26 cellular contexts compared by ENCODE assay signal in the genomic region with DNA sequence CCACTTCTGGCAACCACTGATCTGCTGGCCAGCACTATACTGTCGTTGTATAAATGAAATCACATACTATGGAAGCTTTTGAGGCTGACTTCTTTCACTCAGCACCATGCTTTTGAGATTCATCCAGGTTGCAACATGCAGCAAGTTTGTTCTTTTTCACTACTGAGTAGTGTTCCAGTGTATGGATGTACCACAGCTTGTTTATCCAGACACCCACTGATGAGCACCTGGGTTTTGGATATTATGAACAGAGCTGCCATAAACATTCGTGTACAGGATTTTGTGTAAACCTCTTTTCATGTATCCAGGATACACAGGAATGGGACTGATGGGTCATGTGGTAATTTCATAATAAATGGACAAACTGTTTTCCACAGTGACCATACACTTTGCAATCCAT.
"Had no signal": no experiment of that assay in that cellular context is flagged by ENCODE, and none has a peak within 500 bp of the region (broad histone marks: within the 10 kb centered on the region; RNA-seq: fewer than 3 reads in every experiment).

No MANE protein-coding gene starts in this region.

- H3K27ac ChIP-seq: dorsolateral prefrontal cortex, epithelial cell of prostate, gastrocnemius medialis, left lung, neutrophil, parathyroid adenoma, testis, tibial artery had no signal

- H3K4me2 ChIP-seq: smooth muscle cell had no signal

- ATAC-seq: esophagus mucosa; gastrocnemius medialis; left cardiac atrium; left lung; mucosa of descending colon; natural killer cell treated with Interleukin-12 subunit alpha and Interleukin-12 subunit beta and Interleukin-15 and Interleukin-18, amount 100 ng/mL, for 72 hours; sciatic nerve; stimulated activated memory B cell treated with anti-CD40 and anti-IgM and Interleukin-4, amounts not matched to agents 10 μg/mL and 1 μg/mL and 100 μg/mL, for 72 hours; stimulated activated naive CD8-positive, alpha-beta T cell treated with anti-CD3 and anti-CD28 coated beads, Interleukin-15, Interleukin-2, amounts not matched to agents 100 U/mL and 50 U/mL, for 24 hours had no signal

- FAIRE-seq: colon had no signal

- H3K4me3 ChIP-seq: dorsolateral prefrontal cortex, gastrocnemius medialis, left lung, mucosa of descending colon, smooth muscle cell, testis, tibial artery had no signal

- H3K9ac ChIP-seq: parathyroid adenoma had no signal

- H3K27me3 ChIP-seq: dorsolateral prefrontal cortex, gastrocnemius medialis, left lung, neutrophil, testis, tibial artery had no signal

- DNase-seq: dorsolateral prefrontal cortex; effector CD4-positive, alpha-beta T cell; foreskin fibroblast; gastrocnemius medialis; head of caudate nucleus; left cardiac atrium; left lung; mesenchymal stem cell; mucosa of descending colon; naive B cell; stimulated activated CD4-positive, alpha-beta T cell treated with anti-CD3 and anti-CD28 coated beads, Interleukin-12 subunit alpha, Interleukin-12 subunit beta, amount 100 ng/mL, for 4 hours; stimulated activated CD4-positive, alpha-beta T cell treated with anti-CD3 and anti-CD28 coated beads, Interleukin-1b, Interleukin-23, amount 100 ng/mL, for 48 hours; stimulated activated CD4-positive, alpha-beta T cell treated with anti-CD3 and anti-CD28 coated beads, Interleukin-4, amount 100 ng/mL, for 24 hours; stimulated activated naive CD8-positive, alpha-beta T cell treated with anti-CD3 and anti-CD28 coated beads, Interleukin-15, Interleukin-2, amounts not matched to agents 100 U/mL and 50 U/mL, for 24 hours; substantia nigra; testis; tibial artery had no signal

- H2AFZ ChIP-seq: parathyroid adenoma had no signal

- H3K9me3 ChIP-seq: gastrocnemius medialis, left lung, mucosa of descending colon, neutrophil, testis, tibial artery had no signal

- H3K4me1 ChIP-seq: gastrocnemius medialis, parathyroid adenoma, testis, tibial artery had no signal
